ENCODE assay signal across 9 cellular contexts in the genomic region with DNA sequence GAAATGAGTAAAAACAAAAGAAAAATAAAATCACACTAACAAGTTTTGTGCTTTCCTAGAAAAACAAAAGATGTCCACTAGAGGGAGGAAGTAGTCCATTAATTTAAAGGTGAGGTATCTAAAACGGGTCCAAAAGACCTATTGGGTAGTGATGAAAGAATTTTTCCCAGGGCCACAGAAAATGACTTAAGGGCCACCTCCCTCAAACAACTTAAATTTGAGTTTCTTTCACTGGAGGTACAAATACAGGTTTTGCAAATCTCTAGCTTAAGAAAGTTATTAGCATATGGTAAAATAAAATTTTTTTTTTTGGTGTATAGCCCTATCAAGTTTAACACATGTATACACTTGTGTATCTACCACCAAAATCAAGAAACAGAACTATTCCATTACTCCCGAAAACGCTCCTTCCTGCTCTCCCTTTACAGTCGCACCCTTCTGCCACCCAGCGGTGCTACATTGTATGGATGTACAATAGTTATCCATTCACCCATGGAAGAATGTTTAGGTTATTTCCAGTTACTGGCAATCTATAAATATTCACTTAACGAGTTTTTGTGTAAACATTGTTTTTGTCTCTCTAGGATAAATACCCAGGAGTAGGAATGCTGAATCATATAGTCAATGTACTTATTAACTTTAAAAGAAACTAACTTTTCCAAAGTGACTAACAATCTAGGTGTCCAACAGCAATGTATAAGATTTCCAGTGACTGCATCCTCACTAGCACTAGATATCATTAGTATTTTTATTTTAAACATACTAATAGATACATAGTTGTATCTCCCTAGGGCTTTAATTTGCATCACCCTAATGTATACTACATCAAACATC. TPM values are rescaled to one million over a fixed set of nuclear protein-coding genes. Genes with fewer than 3 reads are reported as not detected.
DNase-seq lines count a peak whose midpoint lies in the region; ATAC-seq, FAIRE-seq and TF ChIP-seq lines count a peak whose summit lies in the region.
"Had no signal": no experiment of that assay in that cellular context is flagged by ENCODE, and none has a peak within 500 bp of the region (broad histone marks: within the 10 kb centered on the region; RNA-seq: fewer than 3 reads in every experiment).

No MANE protein-coding gene starts in this region.

- H3K4me1 ChIP-seq in A549 = peaks cover 20% of the 10 kb centered on the region
- H3K4me1 ChIP-seq in DOHH2 (ENCODE audit: control insufficient read depth, low read length) = no peaks in the 10 kb centered on the region
- peaks cover 0 to 6% of the 10 kb centered on the region in 2 experiments; a peak in 1 of 4 replicates for H3K4me1 ChIP-seq in HCT116 (ENCODE audit: control insufficient read depth in 1 of 2, insufficient read depth in 2 of 2, low read length in 2 of 2)
- H3K4me1 ChIP-seq in endodermal cell (ENCODE audit: control insufficient read depth, insufficient read depth, low read length) = peaks cover 11% of the 10 kb centered on the region

- ATAC-seq in A549 (peak; percentile 64 to 85), HCT116 (peak; percentile 85)

- no peak overlapping the region for H3K27ac Mint-ChIP-seq in endodermal cell
- no peak overlapping the region for H3K27ac Mint-ChIP-seq in neural crest cell (ENCODE audit: unreplicated experiment)
- H3K27ac Mint-ChIP-seq: IgD-negative memory B cell had no signal

- peaks cover 23% of the 10 kb centered on the region for H3K4me1 Mint-ChIP-seq in endodermal cell
- peaks cover 7% of the 10 kb centered on the region for H3K4me1 Mint-ChIP-seq in neural crest cell

- peaks cover 6% of the 10 kb centered on the region for H3K36me3 Mint-ChIP-seq in endodermal cell (ENCODE audit: low read depth)
- H3K36me3 Mint-ChIP-seq in neural crest cell (ENCODE audit: low read depth) = peaks cover 13% of the 10 kb centered on the region

- intact Hi-C loops in HCT116 (cut with micrococcal nuclease) = loop anchor here (1.0 to 5.0 kb wide), 6 partner anchors 205 to 1256 kb away; a partner anchor contains a TSS

- H3K27ac ChIP-seq in A549 = peak overlapping the region in 1 of 2 experiments; percentile 14; a peak in 1 of 6 replicates
- H3K27ac ChIP-seq in DOHH2 (ENCODE audit: low read depth, low read length) = no peak overlapping the region
- H3K27ac ChIP-seq in HCT116 (ENCODE audit: low read depth, low read length) = no peak overlapping the region
- H3K27ac ChIP-seq in endodermal cell (ENCODE audit: low read depth, low read length) = no peak overlapping the region

- H3K27me3 Mint-ChIP-seq in endodermal cell (ENCODE audit: insufficient read depth) (no peaks in the 10 kb centered on the region), neural crest cell (ENCODE audit: low read depth) (no peaks in the 10 kb centered on the region)
- H3K27me3 Mint-ChIP-seq: IgD-negative memory B cell had no signal

- H2AFZ ChIP-seq in HCT116 (ENCODE audit: low read depth, low read length, poor library complexity, severe bottlenecking) = no peak overlapping the region

- CTCF ChIA-PET in A549 (lab: Yijun Ruan, JAX) (interaction anchor here (0.6 to 2.3 kb wide), 16 partner anchors 9 to 1259 kb away, joined by 3 to 24 read pairs (median 4); a partner anchor contains a TSS), HCT116 (lab: Charles Lee) (interaction anchor here (0.9 to 1.0 kb wide), 4 partner anchors 9 to 11 kb away, joined by 3 to 6 read pairs (median 3); no protein-coding TSS in a partner anchor)

- H3K79me2 ChIP-seq in DOHH2 (ENCODE audit: control insufficient read depth, low read length) (peaks cover 43% of the 10 kb centered on the region), HCT116 (ENCODE audit: insufficient read depth, low read length) (peaks cover 85% of the 10 kb centered on the region)

- no peaks in the 10 kb centered on the region for H4K20me1 ChIP-seq in DOHH2 (ENCODE audit: control insufficient read depth, insufficient read depth, low read depth, low read length)
- 0 out of 2 replicates have a peak, but pooled peaks cover 3% of the 10 kb centered on the region for H4K20me1 ChIP-seq in HCT116 (ENCODE audit: insufficient read depth)

- H3K9me3 ChIP-seq in A549 (no peaks in the 10 kb centered on the region), DOHH2 (ENCODE audit: control insufficient read depth, insufficient read depth, low read length) (no peaks in the 10 kb centered on the region), HCT116 (ENCODE audit: control insufficient read depth in 1 of 2, insufficient read depth in 1 of 2, low read depth in 1 of 2, low read length in 2 of 2) (no peaks in the 10 kb centered on the region), endodermal cell (ENCODE audit: control insufficient read depth, low read length) (no peaks in the 10 kb centered on the region)

- TF ChIP-seq RAD21 in A549 (conservative IDR thresholded peaks at IDR 0.05 in 1 of 2, IDR thresholded peaks at IDR 0.05 in 1 of 2) (peak; percentile 81 to 88), HCT116 (IDR thresholded peaks at IDR 0.05; ENCODE audit: low read depth) (peak; percentile 70)

- H3K36me3 ChIP-seq in DOHH2 (ENCODE audit: control insufficient read depth, low read length) = peaks cover 9% of the 10 kb centered on the region
- H3K36me3 ChIP-seq in HCT116 (ENCODE audit: control insufficient read depth in 1 of 2, insufficient read depth in 2 of 2, low read length in 2 of 2) = no peaks in the 10 kb centered on the region
- no peaks in the 10 kb centered on the region for H3K36me3 ChIP-seq in endodermal cell (ENCODE audit: control insufficient read depth, insufficient read depth, low read length)

- peak; percentile 88 for TF ChIP-seq CTCF in A549 (IDR thresholded peaks at IDR 0.05)
- peak; percentile 65 for TF ChIP-seq CTCF in DOHH2 (IDR thresholded peaks at IDR 0.05; ENCODE audit: low read depth, low read length, poor library complexity, severe bottlenecking)
- peak; percentile 35 to 69 (median 63); a peak in 5 of 6 replicates for TF ChIP-seq CTCF in HCT116 (IDR thresholded peaks at IDR 0.05 in 2 of 3, conservative IDR thresholded peaks at IDR 0.05 in 1 of 3; ENCODE audit: borderline replicate concordance in 1 of 3, insufficient read depth in 1 of 3, low read depth in 2 of 3, low read length in 2 of 3)
- TF ChIP-seq CTCF in endodermal cell (conservative IDR thresholded peaks at IDR 0.05) = peak; percentile 84
- peak; percentile 76 for TF ChIP-seq CTCF in neural crest cell (conservative IDR thresholded peaks at IDR 0.05)

- TF ChIP-seq EP300 in A549 (IDR thresholded peaks at IDR 0.05) = no peak

- H3F3A ChIP-seq in DOHH2 (ENCODE audit: control insufficient read depth, insufficient read depth) = no peaks in the 10 kb centered on the region

- H3K4me3 ChIP-seq in A549 (no peak overlapping the region), DOHH2 (ENCODE audit: low read length) (no peak overlapping the region), HCT116 (replicated peaks in 1 of 2; ENCODE audit: low read depth in 1 of 2, low read length in 2 of 2) (no peak overlapping the region), endodermal cell (ENCODE audit: low read length) (no peak overlapping the region)

- TF ChIP-seq POLR2A in A549 (IDR thresholded peaks at IDR 0.05; ENCODE audit: low read length) (no peak), HCT116 (IDR thresholded peaks at IDR 0.05; ENCODE audit: borderline replicate concordance, extremely low read depth, insufficient read depth, insufficient read length) (no peak)

- POLR2A ChIA-PET in A549 (lab: Yijun Ruan, JAX) = interaction anchor here (1.4 kb wide), 1 partner anchor 22 kb away, joined by 3 read pairs; a partner anchor contains a TSS
- POLR2A ChIA-PET in HCT116 (lab: Charles Lee) = no interaction called here

- H3K4me2 ChIP-seq in A549 (peak overlapping the region; percentile 61), DOHH2 (ENCODE audit: low read length) (no peak overlapping the region), HCT116 (ENCODE audit: low read length) (peak overlapping the region; percentile 8; the same call in 1 of the 2 replicates)

- no peaks in the 10 kb centered on the region for H3K9me2 ChIP-seq in DOHH2 (replicated peaks; ENCODE audit: control insufficient read depth, low read length)
- no peaks in the 10 kb centered on the region for H3K9me2 ChIP-seq in HCT116 (ENCODE audit: insufficient read depth)

- RAD21 ChIA-PET in HCT116 (lab: Charles Lee; ENCODE audit: low non-redundant PET in 1 of 2, low total read pairs in 2 of 2, uncharacterized antibody in 2 of 2, unreplicated experiment in 2 of 2) = no interaction called here

- FAIRE-seq in A549 (lab: Jason Lieb, UNC) = peak; percentile 23

- H3K9ac ChIP-seq in HCT116 (ENCODE audit: low read length) (no peak overlapping the region), endodermal cell (ENCODE audit: extremely low read depth, low read length, poor library complexity, severe bottlenecking) (no peak overlapping the region)

- BruUV-seq in HCT116 (replicated peaks; lab: Mats Ljungman, UMichigan) = no TSS peak

- H3K4me3 Mint-ChIP-seq in endodermal cell (no peak overlapping the region), neural crest cell (no peak overlapping the region)
- H3K4me3 Mint-ChIP-seq: IgD-negative memory B cell had no signal

- H3K27me3 ChIP-seq in DOHH2 (ENCODE audit: control insufficient read depth, low read length) (no peaks in the 10 kb centered on the region), HCT116 (ENCODE audit: insufficient read depth, low read length) (no peaks in the 10 kb centered on the region), endodermal cell (ENCODE audit: control insufficient read depth, insufficient read depth, low read length, poor library complexity, severe bottlenecking) (no peaks in the 10 kb centered on the region)

- DNase-seq in A549 (ENCODE audit: low read depth in 1 of 2, low spot score in 1 of 2) = peak; percentile 54 to 56
- DNase-seq in HCT116 (ENCODE audit: low read depth, low spot score) = no peak
- DNase-seq in NCI-H460 (ENCODE audit: extremely low read depth, low read depth) = peak; percentile 45
- no peak for DNase-seq in endodermal cell
- no peak for DNase-seq in neural crest cell (ENCODE audit: low read depth, low spot score)
- DNase-seq in stimulated activated CD4-positive, alpha-beta T cell treated with anti-CD3 and anti-CD28 coated beads, Interleukin-4, amount 100 ng/mL, for 4 hours = no peak
- no peak for DNase-seq in NK-92 treated with Interleukin-12 subunit alpha and Interleukin-12 subunit beta, amount 100 ng/mL, for 24 hours (lab: John Stamatoyannopoulos, UW)

- no peaks in the 10 kb centered on the region for H3K9me3 Mint-ChIP-seq in endodermal cell
- no peaks in the 10 kb centered on the region for H3K9me3 Mint-ChIP-seq in neural crest cell
- H3K9me3 Mint-ChIP-seq: IgD-negative memory B cell had no signal

- 4% methylated on average over 6 of the region's 6 CpGs for WGBS in A549 (ENCODE audit: missing lambda C conversion rate)
- 50 to 89% methylated on average over 1 to 6 of the region's 6 CpGs for WGBS in endodermal cell (ENCODE audit: insufficient coverage in 1 of 2, insufficient read length in 1 of 2), 2 experiments

RNA-seq across cellular contexts. Expression of a gene that starts 21.9 kb away (rescaled TPM):
- polyA plus RNA-seq in A549 (2011; rRNA removed) (27.2 and 34.8 TPM in 2 replicates), A549 (2017; fragmentation: RNase III; extraction: RNeasy Plus Mini Kit Qiagen cat#74134 plus additional on column Dnase treatment) (15.9 to 18.5 TPM (median 17.4 TPM) in 3 replicates)
- polyA plus RNA-seq in A549 (2012; cell fraction: cytosol; rRNA removed) = 17.4 and 18.5 TPM in 2 replicates
- polyA plus RNA-seq in A549 (2012; cell fraction: nucleus; rRNA removed) = 7.4 and 10.5 TPM in 2 replicates
- 18.6 and 21.7 TPM in 2 replicates for polyA minus RNA-seq in A549 (2011; rRNA and poly(A)+ RNA removed)
- total RNA-seq in HCT116 (2021; ENCODE audit: unreplicated experiment) (39.7 TPM), endodermal cell (10 to 100 TPM; 32.2 to 42.1 TPM), neural crest cell (60.4 and 60.9 TPM in 2 replicates)
- 18.6 and 23.6 TPM in 2 replicates for polyA plus RNA-seq in HCT116 (2012)
- 38.4 and 39.4 TPM in 2 replicates for total RNA-seq in NCI-H460 (2014; rRNA removed; shearing (Covaris generic))
- 35.6 and 55.3 TPM in 2 replicates for polyA plus RNA-seq in NCI-H460 (2014; cell fraction: nucleus; rRNA removed)
- polyA plus RNA-seq in endodermal cell (2013, experiment 1 of 2) = 56.1 TPM
- 53.8 TPM for polyA plus RNA-seq in endodermal cell (2013, experiment 2 of 2)

Comparison
In these comparisons a context has a peak if more than half of its experiments do, and no peak if none do; other contexts are left out.
1. DNase-seq: peak in A549 (2 of 2) and NCI-H460 (single experiment); none in HCT116 (single experiment), endodermal cell (single experiment), neural crest cell (single experiment), stimulated activated CD4-positive, alpha-beta T cell treated with anti-CD3 and anti-CD28 coated beads, Interleukin-4, amount 100 ng/mL, for 4 hours (0 of 2) and NK-92 treated with Interleukin-12 subunit alpha and Interleukin-12 subunit beta, amount 100 ng/mL, for 24 hours (single experiment).
2. Peak in every context shown above with its lines, with median percentiles within 50 percentile points of each other: CTCF ChIP-seq.